12 cellular contexts compared by ENCODE assay signal in the genomic region with DNA sequence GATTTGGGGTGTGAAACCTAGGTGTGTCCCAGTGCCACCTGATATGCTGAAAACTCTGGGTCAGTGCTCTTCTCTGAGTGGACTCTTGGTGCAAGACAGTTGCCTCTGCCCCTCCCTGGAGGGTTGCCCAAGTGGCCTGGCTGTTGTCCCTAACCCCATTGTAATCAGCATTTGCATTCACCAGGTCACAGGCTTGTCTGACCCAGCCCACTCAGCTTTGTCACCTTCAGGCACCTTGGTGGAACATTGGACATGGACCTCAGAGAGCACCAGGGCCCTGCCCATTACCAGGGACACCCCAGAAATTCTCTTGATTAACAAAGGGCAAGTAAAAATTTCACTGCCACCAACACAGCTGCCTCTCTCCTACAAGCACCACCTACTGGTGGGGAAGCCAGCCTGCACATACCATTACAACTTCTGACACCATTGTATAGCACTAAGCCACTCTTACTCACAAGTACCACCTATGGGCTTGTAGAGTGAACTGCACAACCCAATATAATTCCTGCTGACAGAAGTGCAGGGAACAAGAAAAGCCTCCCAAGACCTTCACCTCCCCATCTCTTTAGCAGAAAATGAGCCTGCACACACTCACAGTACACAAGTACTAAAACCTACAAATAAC.
DNase-seq lines count a peak whose midpoint lies in the region; ATAC-seq and TF ChIP-seq lines count a peak whose summit lies in the region.
"Had no signal": no experiment of that assay in that cellular context is flagged by ENCODE, and none has a peak within 500 bp of the region (broad histone marks: within the 10 kb centered on the region; RNA-seq: fewer than 3 reads in every experiment).

No MANE protein-coding gene starts in this region.

- H3K36me3 ChIP-seq in neural progenitor cell, result no peaks in the 10 kb centered on the region
- no peaks in the 10 kb centered on the region for H3K36me3 ChIP-seq in CD4-positive, alpha-beta memory T cell (ENCODE audit: insufficient read depth, low read length)
- no peaks in the 10 kb centered on the region for H3K36me3 ChIP-seq in body of pancreas (replicated peaks in 1 of 2; ENCODE audit: insufficient read depth in 1 of 2, low read depth in 2 of 2)
- H3K36me3 ChIP-seq: SJSA1, upper lobe of left lung had no signal

- DNase-seq in NCI-H748 (lab: John Stamatoyannopoulos, UW; ENCODE audit: unreplicated experiment) (peak; percentile 3), NCI-H748 treated with DMSO at 0.1 percent for 48 hours (lab: John Stamatoyannopoulos, UW) (no peak), RPMI8226 (peak; percentile 47), neural progenitor cell (ENCODE audit: low spot score) (peak; percentile 33), body of pancreas (no peak), SK-N-DZ (ENCODE audit: low spot score) (no peak)
- no peak for DNase-seq in CD4-positive, alpha-beta memory T cell
- DNase-seq: upper lobe of left lung had no signal

- intact Hi-C loops in CD4-positive, alpha-beta memory T cell (cut with micrococcal nuclease), result no loop called here
- intact Hi-C loops in body of pancreas (cut with DNase I), result no loop called here

- CTCF ChIA-PET in CD4-positive, alpha-beta memory T cell (lab: Charles Lee; ENCODE audit: partially characterized antibody), result no interaction called here

- H3K4me1 Mint-ChIP-seq in neural progenitor cell, result no peaks in the 10 kb centered on the region
- no peaks in the 10 kb centered on the region for H3K4me1 Mint-ChIP-seq in CD4-positive, alpha-beta memory T cell
- H3K4me1 Mint-ChIP-seq: central memory CD8-positive, alpha-beta T cell had no signal

- TF ChIP-seq CTCF in neural progenitor cell (IDR thresholded peaks at IDR 0.05) (peak; percentile 55), body of pancreas (IDR thresholded peaks at IDR 0.05) (no peak)

- H3K27me3 Mint-ChIP-seq in neural progenitor cell (ENCODE audit: insufficient read depth, low read depth), result no peaks in the 10 kb centered on the region
- no peaks in the 10 kb centered on the region for H3K27me3 Mint-ChIP-seq in CD4-positive, alpha-beta memory T cell
- H3K27me3 Mint-ChIP-seq: central memory CD8-positive, alpha-beta T cell had no signal

- H3K27ac ChIP-seq in neural progenitor cell (no peak overlapping the region), body of pancreas (no peak overlapping the region)
- no peak overlapping the region for H3K27ac ChIP-seq in CD4-positive, alpha-beta memory T cell (ENCODE audit: low read depth, low read length)
- H3K27ac ChIP-seq: A549, SJSA1, upper lobe of left lung had no signal

- no peaks in the 10 kb centered on the region for H3K27me3 ChIP-seq in neural progenitor cell
- H3K27me3 ChIP-seq in CD4-positive, alpha-beta memory T cell (ENCODE audit: insufficient read depth, low read length), result no peaks in the 10 kb centered on the region
- no peaks in the 10 kb centered on the region for H3K27me3 ChIP-seq in body of pancreas
- H3K27me3 ChIP-seq: SJSA1, upper lobe of left lung had no signal

- POLR2A ChIA-PET in CD4-positive, alpha-beta memory T cell (lab: Charles Lee; ENCODE audit: partially characterized antibody), result no interaction called here

- H3K4me1 ChIP-seq in neural progenitor cell, result no peaks in the 10 kb centered on the region
- no peaks in the 10 kb centered on the region for H3K4me1 ChIP-seq in CD4-positive, alpha-beta memory T cell (ENCODE audit: insufficient read depth, low read length)
- no peaks in the 10 kb centered on the region for H3K4me1 ChIP-seq in body of pancreas
- H3K4me1 ChIP-seq: A549, SJSA1, upper lobe of left lung had no signal

- H3K4me3 ChIP-seq in neural progenitor cell (no peak overlapping the region), body of pancreas (no peak overlapping the region)
- H3K4me3 ChIP-seq in CD4-positive, alpha-beta memory T cell (ENCODE audit: low read length in 2 of 2), result no peak overlapping the region
- H3K4me3 ChIP-seq: A549, SJSA1, upper lobe of left lung had no signal

- H3K36me3 Mint-ChIP-seq in neural progenitor cell, result peaks cover 3% of the 10 kb centered on the region
- H3K36me3 Mint-ChIP-seq in CD4-positive, alpha-beta memory T cell, result no peaks in the 10 kb centered on the region

- H3K9me3 ChIP-seq in neural progenitor cell (ENCODE audit: low read depth), result no peaks in the 10 kb centered on the region
- H3K9me3 ChIP-seq in CD4-positive, alpha-beta memory T cell (ENCODE audit: control insufficient read depth in 1 of 2, low read length in 2 of 2), result peaks cover 0 to 3% of the 10 kb centered on the region in 2 donors
- peaks cover 0 to 19% (median 0%) of the 10 kb centered on the region in 3 donors for H3K9me3 ChIP-seq in body of pancreas
- H3K9me3 ChIP-seq: SJSA1 had no signal

- no peak overlapping the region for H3K4me3 Mint-ChIP-seq in neural progenitor cell
- H3K4me3 Mint-ChIP-seq in CD4-positive, alpha-beta memory T cell, result no peak overlapping the region
- H3K4me3 Mint-ChIP-seq: central memory CD8-positive, alpha-beta T cell had no signal

- H4K20me1 ChIP-seq in neural progenitor cell (ENCODE audit: low read depth), result no peaks in the 10 kb centered on the region

- no peak overlapping the region for H3K4me2 ChIP-seq in neural progenitor cell
- H3K4me2 ChIP-seq: A549 had no signal

- no peaks in the 10 kb centered on the region for H3K79me2 ChIP-seq in neural progenitor cell (ENCODE audit: low read depth)

- H3K27ac Mint-ChIP-seq in neural progenitor cell, result no peak overlapping the region
- no peak overlapping the region for H3K27ac Mint-ChIP-seq in CD4-positive, alpha-beta memory T cell

- H3K9ac ChIP-seq in neural progenitor cell, result no peak overlapping the region

- H3F3A ChIP-seq in neural progenitor cell (ENCODE audit: low read depth), result no peaks in the 10 kb centered on the region

- no peak for TF ChIP-seq POLR2A in body of pancreas (IDR thresholded peaks at IDR 0.05)

- H2AFZ ChIP-seq in neural progenitor cell (replicated peaks), result no peak overlapping the region

- peaks cover 17% of the 10 kb centered on the region for H3K9me3 Mint-ChIP-seq in neural progenitor cell
- peaks cover 3 to 19% (median 16%) of the 10 kb centered on the region in 8 donors for H3K9me3 Mint-ChIP-seq in CD4-positive, alpha-beta memory T cell

- ATAC-seq in HG03159 (IDR thresholded peaks at IDR 0.05; ENCODE audit: unreplicated experiment), result peak; percentile 74
- no peak for ATAC-seq in body of pancreas

Comparison
In these comparisons a context has a peak if more than half of its experiments do, and no peak if none do; other contexts are left out.
1. DNase-seq: peak in NCI-H748 (single experiment), RPMI8226 (single experiment) and neural progenitor cell (single experiment); none in NCI-H748 treated with DMSO at 0.1 percent for 48 hours (single experiment), CD4-positive, alpha-beta memory T cell (0 of 5), body of pancreas (0 of 4) and SK-N-DZ (single experiment).